Comparison of ENCODE assay signal across 8 cellular contexts in the genomic region with DNA sequence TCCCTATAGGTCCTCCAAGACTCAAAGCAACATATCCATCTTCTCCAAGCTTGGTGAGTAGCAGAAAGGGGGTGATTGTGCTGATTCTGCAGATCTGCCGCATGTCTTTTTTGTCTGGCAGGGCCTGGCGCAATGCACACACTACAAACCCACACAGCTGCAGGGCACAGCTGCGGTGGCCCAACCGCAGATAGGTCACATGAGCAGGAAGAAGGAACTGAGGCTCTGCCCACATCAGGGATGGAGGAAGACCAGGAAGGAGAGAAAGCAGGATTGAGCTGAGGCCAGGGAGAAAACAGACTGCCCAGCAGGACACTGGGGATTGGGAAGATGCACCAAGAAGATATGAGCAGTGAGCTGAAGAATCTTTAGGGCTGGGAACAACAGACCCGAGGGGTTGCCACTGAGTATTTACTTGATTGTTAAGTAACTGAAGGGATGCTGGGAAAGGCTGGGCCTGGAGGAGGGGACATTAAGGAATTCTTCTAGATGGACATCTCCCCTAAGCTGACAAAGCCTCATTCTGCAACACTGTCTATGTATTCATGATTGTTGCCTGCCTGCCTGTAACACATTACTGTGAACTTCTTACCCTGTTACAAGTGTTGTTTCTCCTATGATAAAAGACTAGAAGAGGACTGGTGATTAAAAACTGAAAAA.
DNase-seq lines count a peak whose midpoint lies in the region; ATAC-seq and TF ChIP-seq lines count a peak whose summit lies in the region.

No MANE protein-coding gene starts in this region.

- ATAC-seq in right cardiac atrium: peak in 1 of 2 donors; percentile 53
- ATAC-seq in activated CD4-positive, CD25-positive, alpha-beta regulatory T cell treated with anti-CD3 and anti-CD28 coated beads, Interleukin-2, amount 50 U/mL, for 24 hours: no peak

- DNase-seq in HL-60 (ENCODE audit: low read depth in 1 of 2, low spot score in 1 of 2) (peak; percentile 78 to 92), SK-N-MC (ENCODE audit: low read depth, low spot score) (peak; percentile 73), right cardiac atrium (peak in 2 of 3 donors; percentile 66 to 74), substantia nigra (lab: John Stamatoyannopoulos, UW) (peak in 44 of 49 donors; percentile 10 to 83 (median 57)), RKO (ENCODE audit: low spot score) (no peak), NCI-H1092 (lab: John Stamatoyannopoulos, UW) (no peak), NCI-H1436 treated with DMSO at 0.1 percent for 48 hours (lab: John Stamatoyannopoulos, UW) (no peak)

- H3K9me3 ChIP-seq in SK-N-MC (ENCODE audit: low read depth, low read length) (no peaks in the 10 kb centered on the region), right cardiac atrium (ENCODE audit: control insufficient read depth, low read length) (no peaks in the 10 kb centered on the region)

- H3K36me3 ChIP-seq in SK-N-MC (ENCODE audit: insufficient read depth, low read length): no peaks in the 10 kb centered on the region

- peaks cover 2% of the 10 kb centered on the region for H3K4me1 ChIP-seq in right cardiac atrium (ENCODE audit: control insufficient read depth, insufficient read depth, low read length)

- TF ChIP-seq CTCF in HL-60 (IDR thresholded peaks at IDR 0.05; ENCODE audit: insufficient read depth, low read length): no peak

- intact Hi-C loops in right cardiac atrium (cut with DNase I): no loop called here

- H3K9ac ChIP-seq in SK-N-MC (ENCODE audit: insufficient read length): peak overlapping the region; percentile 52

- H3K27ac ChIP-seq in HL-60 (replicated peaks) (peak overlapping the region; percentile 60), SK-N-MC (peak overlapping the region; percentile 94), right cardiac atrium (ENCODE audit: low read length) (no peak overlapping the region), substantia nigra (ENCODE audit: low read depth, low read length, poor library complexity, severe bottlenecking) (peak overlapping the region; percentile 60)

- WGBS in right cardiac atrium: 61% methylated on average over 5 of the region's 5 CpGs

- no peaks in the 10 kb centered on the region for H3K27me3 ChIP-seq in HL-60 (ENCODE audit: insufficient read depth, poor library complexity, severe bottlenecking)
- H3K27me3 ChIP-seq in right cardiac atrium (ENCODE audit: control insufficient read depth, insufficient read depth): no peaks in the 10 kb centered on the region

- no peak overlapping the region for H3K4me3 ChIP-seq in HL-60 (replicated peaks; ENCODE audit: insufficient read depth, low read length)
- H3K4me3 ChIP-seq in SK-N-MC: peak overlapping the region; percentile 72
- H3K4me3 ChIP-seq in right cardiac atrium (ENCODE audit: low read length): no peak overlapping the region

Comparison
In these comparisons a context has a peak if more than half of its experiments do, and no peak if none do; other contexts are left out.
1. DNase-seq: peak in HL-60 (2 of 2), SK-N-MC (single experiment), right cardiac atrium (2 of 3) and substantia nigra (44 of 49); none in RKO (single experiment), NCI-H1092 (single experiment) and NCI-H1436 treated with DMSO at 0.1 percent for 48 hours (single experiment).